ENCODE assay signal across 2 cellular contexts in the genomic region with DNA sequence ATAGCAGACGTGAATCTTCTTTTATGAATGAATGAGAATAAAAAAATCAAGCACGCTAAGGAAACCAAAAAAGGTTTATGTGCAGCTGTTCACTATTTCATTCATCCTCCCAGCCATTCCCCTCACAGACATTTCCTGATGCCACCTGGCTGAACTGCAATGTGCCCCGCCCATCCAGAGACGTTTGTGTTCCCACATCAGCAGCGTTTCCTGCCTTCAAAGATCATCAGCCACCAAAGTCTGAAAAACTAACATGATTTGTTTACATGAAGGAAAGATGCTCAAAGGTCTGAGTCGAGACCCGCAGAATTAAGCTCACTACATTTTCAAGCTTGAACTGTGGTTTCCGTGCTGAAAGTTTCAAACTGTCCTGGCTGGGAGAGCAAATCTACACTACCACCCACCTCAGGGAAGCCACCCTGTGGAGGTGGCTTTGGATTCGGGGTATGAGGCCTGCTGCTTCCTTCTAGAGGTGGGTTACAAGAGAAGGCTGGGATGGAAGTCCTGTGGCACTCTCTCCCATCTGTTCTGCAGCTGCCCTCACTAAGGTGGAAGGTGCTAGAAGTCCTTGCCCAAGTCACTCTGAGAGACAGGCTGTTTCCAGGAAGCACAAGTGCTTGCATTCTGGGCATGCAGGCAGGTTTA.
TF ChIP-seq lines count a peak whose summit lies in the region.

No MANE protein-coding gene starts in this region.

TF ChIP-seq in GM23338, 12 proteins besides CTCF, POLR2A, EP300 and RAD21 (continues in another document):
- no peak for TF ChIP-seq REST (IDR thresholded peaks at IDR 0.05; ENCODE audit: unreplicated experiment)
- TF ChIP-seq ETS1 (IDR thresholded peaks at IDR 0.05) = no peak
- no peak for TF ChIP-seq ZNF114 (CRISPR knock-in tag; IDR thresholded peaks at IDR 0.05)
- no peak for TF ChIP-seq POLR2AphosphoS5 (IDR thresholded peaks at IDR 0.05; ENCODE audit: low read depth)
- no peak for TF ChIP-seq JUNB (IDR thresholded peaks at IDR 0.05; ENCODE audit: unreplicated experiment)
- TF ChIP-seq, protein P1, sequence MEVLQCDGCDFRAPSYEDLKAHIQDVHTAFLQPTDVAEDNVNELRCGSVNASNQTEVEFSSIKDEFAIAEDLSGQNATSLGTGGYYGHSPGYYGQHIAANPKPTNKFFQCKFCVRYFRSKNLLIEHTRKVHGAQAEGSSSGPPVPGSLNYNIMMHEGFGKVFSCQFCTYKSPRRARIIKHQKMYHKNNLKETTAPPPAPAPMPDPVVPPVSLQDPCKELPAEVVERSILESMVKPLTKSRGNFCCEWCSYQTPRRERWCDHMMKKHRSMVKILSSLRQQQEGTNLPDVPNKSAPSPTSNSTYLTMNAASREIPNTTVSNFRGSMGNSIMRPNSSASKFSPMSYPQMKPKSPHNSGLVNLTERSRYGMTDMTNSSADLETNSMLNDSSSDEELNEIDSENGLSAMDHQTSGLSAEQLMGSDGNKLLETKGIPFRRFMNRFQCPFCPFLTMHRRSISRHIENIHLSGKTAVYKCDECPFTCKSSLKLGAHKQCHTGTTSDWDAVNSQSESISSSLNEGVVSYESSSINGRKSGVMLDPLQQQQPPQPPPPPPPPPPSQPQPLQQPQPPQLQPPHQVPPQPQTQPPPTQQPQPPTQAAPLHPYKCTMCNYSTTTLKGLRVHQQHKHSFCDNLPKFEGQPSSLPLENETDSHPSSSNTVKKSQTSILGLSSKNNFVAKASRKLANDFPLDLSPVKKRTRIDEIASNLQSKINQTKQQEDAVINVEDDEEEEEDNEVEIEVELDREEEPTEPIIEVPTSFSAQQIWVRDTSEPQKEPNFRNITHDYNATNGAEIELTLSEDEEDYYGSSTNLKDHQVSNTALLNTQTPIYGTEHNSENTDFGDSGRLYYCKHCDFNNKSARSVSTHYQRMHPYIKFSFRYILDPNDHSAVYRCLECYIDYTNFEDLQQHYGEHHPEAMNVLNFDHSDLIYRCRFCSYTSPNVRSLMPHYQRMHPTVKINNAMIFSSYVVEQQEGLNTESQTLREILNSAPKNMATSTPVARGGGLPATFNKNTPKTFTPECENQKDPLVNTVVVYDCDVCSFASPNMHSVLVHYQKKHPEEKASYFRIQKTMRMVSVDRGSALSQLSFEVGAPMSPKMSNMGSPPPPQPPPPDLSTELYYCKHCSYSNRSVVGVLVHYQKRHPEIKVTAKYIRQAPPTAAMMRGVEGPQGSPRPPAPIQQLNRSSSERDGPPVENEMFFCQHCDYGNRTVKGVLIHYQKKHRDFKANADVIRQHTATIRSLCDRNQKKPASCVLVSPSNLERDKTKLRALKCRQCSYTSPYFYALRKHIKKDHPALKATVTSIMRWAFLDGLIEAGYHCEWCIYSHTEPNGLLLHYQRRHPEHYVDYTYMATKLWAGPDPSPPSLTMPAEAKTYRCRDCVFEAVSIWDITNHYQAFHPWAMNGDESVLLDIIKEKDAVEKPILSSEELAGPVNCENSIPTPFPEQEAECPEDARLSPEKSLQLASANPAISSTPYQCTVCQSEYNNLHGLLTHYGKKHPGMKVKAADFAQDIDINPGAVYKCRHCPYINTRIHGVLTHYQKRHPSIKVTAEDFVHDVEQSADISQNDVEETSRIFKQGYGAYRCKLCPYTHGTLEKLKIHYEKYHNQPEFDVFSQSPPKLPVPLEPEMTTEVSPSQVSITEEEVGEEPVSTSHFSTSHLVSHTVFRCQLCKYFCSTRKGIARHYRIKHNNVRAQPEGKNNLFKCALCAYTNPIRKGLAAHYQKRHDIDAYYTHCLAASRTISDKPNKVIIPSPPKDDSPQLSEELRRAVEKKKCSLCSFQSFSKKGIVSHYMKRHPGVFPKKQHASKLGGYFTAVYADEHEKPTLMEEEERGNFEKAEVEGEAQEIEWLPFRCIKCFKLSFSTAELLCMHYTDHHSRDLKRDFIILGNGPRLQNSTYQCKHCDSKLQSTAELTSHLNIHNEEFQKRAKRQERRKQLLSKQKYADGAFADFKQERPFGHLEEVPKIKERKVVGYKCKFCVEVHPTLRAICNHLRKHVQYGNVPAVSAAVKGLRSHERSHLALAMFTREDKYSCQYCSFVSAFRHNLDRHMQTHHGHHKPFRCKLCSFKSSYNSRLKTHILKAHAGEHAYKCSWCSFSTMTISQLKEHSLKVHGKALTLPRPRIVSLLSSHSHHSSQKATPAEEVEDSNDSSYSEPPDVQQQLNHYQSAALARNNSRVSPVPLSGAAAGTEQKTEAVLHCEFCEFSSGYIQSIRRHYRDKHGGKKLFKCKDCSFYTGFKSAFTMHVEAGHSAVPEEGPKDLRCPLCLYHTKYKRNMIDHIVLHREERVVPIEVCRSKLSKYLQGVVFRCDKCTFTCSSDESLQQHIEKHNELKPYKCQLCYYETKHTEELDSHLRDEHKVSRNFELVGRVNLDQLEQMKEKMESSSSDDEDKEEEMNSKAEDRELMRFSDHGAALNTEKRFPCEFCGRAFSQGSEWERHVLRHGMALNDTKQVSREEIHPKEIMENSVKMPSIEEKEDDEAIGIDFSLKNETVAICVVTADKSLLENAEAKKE (CRISPR knock-in tag; IDR thresholded peaks at IDR 0.05) = no peak
- TF ChIP-seq EZH2phosphoT487 (IDR thresholded peaks at IDR 0.05; ENCODE audit: unreplicated experiment) = no peak
- no peak for TF ChIP-seq ZNF331 (CRISPR knock-in tag; IDR thresholded peaks at IDR 0.05; ENCODE audit: low read depth)

TF ChIP-seq in WTC11, 78 proteins besides CTCF, POLR2A, EP300 and RAD21 (continues in another document):
- TF ChIP-seq E2F4 (CRISPR knock-in tag; IDR thresholded peaks at IDR 0.05; ENCODE audit: borderline replicate concordance, low read depth) (no peak), STAT6 (CRISPR knock-in tag; conservative IDR thresholded peaks at IDR 0.05; ENCODE audit: low read depth) (no peak), NFATC4 (CRISPR knock-in tag; IDR thresholded peaks at IDR 0.05) (no peak), RORB (CRISPR knock-in tag; IDR thresholded peaks at IDR 0.05) (no peak), GTF2I (CRISPR knock-in tag; conservative IDR thresholded peaks at IDR 0.05) (no peak), AFF4 (CRISPR knock-in tag; IDR thresholded peaks at IDR 0.05; ENCODE audit: borderline replicate concordance) (no peak), ZNF396 (CRISPR knock-in tag; IDR thresholded peaks at IDR 0.05; ENCODE audit: borderline replicate concordance) (no peak), OVOL2 (CRISPR knock-in tag; IDR thresholded peaks at IDR 0.05; ENCODE audit: borderline replicate concordance) (no peak), ARID4B (CRISPR knock-in tag; IDR thresholded peaks at IDR 0.05; ENCODE audit: borderline replicate concordance) (no peak), MYBL2 (CRISPR knock-in tag; IDR thresholded peaks at IDR 0.05) (no peak), SMAD4 (CRISPR knock-in tag; IDR thresholded peaks at IDR 0.05) (no peak)
- TF ChIP-seq, protein P2, sequence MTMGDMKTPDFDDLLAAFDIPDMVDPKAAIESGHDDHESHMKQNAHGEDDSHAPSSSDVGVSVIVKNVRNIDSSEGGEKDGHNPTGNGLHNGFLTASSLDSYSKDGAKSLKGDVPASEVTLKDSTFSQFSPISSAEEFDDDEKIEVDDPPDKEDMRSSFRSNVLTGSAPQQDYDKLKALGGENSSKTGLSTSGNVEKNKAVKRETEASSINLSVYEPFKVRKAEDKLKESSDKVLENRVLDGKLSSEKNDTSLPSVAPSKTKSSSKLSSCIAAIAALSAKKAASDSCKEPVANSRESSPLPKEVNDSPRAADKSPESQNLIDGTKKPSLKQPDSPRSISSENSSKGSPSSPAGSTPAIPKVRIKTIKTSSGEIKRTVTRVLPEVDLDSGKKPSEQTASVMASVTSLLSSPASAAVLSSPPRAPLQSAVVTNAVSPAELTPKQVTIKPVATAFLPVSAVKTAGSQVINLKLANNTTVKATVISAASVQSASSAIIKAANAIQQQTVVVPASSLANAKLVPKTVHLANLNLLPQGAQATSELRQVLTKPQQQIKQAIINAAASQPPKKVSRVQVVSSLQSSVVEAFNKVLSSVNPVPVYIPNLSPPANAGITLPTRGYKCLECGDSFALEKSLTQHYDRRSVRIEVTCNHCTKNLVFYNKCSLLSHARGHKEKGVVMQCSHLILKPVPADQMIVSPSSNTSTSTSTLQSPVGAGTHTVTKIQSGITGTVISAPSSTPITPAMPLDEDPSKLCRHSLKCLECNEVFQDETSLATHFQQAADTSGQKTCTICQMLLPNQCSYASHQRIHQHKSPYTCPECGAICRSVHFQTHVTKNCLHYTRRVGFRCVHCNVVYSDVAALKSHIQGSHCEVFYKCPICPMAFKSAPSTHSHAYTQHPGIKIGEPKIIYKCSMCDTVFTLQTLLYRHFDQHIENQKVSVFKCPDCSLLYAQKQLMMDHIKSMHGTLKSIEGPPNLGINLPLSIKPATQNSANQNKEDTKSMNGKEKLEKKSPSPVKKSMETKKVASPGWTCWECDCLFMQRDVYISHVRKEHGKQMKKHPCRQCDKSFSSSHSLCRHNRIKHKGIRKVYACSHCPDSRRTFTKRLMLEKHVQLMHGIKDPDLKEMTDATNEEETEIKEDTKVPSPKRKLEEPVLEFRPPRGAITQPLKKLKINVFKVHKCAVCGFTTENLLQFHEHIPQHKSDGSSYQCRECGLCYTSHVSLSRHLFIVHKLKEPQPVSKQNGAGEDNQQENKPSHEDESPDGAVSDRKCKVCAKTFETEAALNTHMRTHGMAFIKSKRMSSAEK (CRISPR knock-in tag; IDR thresholded peaks at IDR 0.05; ENCODE audit: borderline replicate concordance) = no peak
